2 cellular contexts compared by ENCODE assay signal in genomic region chr12:57177354-57177753, GRCh38.
TF ChIP-seq lines count a peak whose summit lies in the region.

No MANE protein-coding gene starts in this region.

TF ChIP-seq in HCT116, 20 proteins besides CTCF, POLR2A, EP300 and RAD21:
- TF ChIP-seq FOSL1 (IDR thresholded peaks at IDR 0.05; ENCODE audit: low read depth), result no peak
- no peak for TF ChIP-seq ATF3 (IDR thresholded peaks at IDR 0.05)
- no peak for TF ChIP-seq SRF (IDR thresholded peaks at IDR 0.05; ENCODE audit: low read depth)
- no peak for TF ChIP-seq ELF1 (IDR thresholded peaks at IDR 0.05; ENCODE audit: borderline replicate concordance, low read depth)

TF ChIP-seq in K562, 482 proteins besides CTCF, POLR2A, EP300 and RAD21:
- no peak for TF ChIP-seq ATF1 (CRISPR knock-in tag; IDR thresholded peaks at IDR 0.05)
- TF ChIP-seq ATF1 (tag; IDR thresholded peaks at IDR 0.05), result no peak
- peak; percentile 53 for TF ChIP-seq NFIC (IDR thresholded peaks at IDR 0.05)
- no peak for TF ChIP-seq GTF2E2 (tag; IDR thresholded peaks at IDR 0.05)
- TF ChIP-seq TEAD1 (CRISPR knock-in tag; IDR thresholded peaks at IDR 0.05), result no peak
TF ChIP-seq in K562: peak in this region for 1.
